Comparison of ENCODE assay signal across 1 cellular context in the genomic region with DNA sequence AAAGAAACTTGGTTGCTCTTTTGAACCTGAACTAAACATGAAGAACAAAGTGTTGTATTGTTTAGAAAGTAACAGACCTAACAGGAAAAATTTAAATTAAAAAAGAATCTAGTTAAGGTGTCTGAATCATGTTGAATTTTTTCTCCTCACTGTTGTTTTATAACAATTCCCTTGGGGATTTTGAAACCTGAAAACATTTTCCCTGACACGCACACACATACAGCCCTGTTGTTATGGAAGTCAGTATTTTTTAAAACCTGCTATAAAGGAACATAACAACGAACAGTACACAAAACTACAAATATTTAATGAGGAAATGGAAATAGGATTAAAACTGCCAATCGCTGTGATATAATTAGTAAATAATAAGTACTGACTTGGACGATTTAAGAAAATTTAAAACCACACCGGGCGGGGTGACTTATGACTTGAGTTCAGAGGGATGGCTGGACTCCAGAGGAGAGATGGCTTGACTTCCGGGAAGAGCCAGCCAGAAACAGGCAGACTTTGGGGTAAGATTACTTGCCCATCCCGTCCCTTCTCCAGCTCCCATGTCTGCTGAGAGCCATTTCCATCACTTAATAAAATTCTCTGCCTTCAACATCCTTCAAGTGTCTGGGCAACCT.
TF ChIP-seq lines count a peak whose summit lies in the region.

No MANE protein-coding gene starts in this region.

TF ChIP-seq in HEK293, 187 proteins besides CTCF, POLR2A, EP300 and RAD21 (continued from another document):
- TF ChIP-seq, protein P1, sequence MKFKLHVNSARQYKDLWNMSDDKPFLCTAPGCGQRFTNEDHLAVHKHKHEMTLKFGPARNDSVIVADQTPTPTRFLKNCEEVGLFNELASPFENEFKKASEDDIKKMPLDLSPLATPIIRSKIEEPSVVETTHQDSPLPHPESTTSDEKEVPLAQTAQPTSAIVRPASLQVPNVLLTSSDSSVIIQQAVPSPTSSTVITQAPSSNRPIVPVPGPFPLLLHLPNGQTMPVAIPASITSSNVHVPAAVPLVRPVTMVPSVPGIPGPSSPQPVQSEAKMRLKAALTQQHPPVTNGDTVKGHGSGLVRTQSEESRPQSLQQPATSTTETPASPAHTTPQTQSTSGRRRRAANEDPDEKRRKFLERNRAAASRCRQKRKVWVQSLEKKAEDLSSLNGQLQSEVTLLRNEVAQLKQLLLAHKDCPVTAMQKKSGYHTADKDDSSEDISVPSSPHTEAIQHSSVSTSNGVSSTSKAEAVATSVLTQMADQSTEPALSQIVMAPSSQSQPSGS (tag by site-specific recombination; IDR thresholded peaks at IDR 0.05; ENCODE audit: low read depth), result no peak
- TF ChIP-seq ZNF239 (tag by site-specific recombination; IDR thresholded peaks at IDR 0.05), result no peak
- TF ChIP-seq PRDM1 (tag by site-specific recombination; IDR thresholded peaks at IDR 0.05), result no peak
- TF ChIP-seq, protein P2, sequence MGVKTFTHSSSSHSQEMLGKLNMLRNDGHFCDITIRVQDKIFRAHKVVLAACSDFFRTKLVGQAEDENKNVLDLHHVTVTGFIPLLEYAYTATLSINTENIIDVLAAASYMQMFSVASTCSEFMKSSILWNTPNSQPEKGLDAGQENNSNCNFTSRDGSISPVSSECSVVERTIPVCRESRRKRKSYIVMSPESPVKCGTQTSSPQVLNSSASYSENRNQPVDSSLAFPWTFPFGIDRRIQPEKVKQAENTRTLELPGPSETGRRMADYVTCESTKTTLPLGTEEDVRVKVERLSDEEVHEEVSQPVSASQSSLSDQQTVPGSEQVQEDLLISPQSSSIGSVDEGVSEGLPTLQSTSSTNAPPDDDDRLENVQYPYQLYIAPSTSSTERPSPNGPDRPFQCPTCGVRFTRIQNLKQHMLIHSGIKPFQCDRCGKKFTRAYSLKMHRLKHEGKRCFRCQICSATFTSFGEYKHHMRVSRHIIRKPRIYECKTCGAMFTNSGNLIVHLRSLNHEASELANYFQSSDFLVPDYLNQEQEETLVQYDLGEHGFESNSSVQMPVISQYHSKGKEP (tag by site-specific recombination; IDR thresholded peaks at IDR 0.05), result no peak
TF ChIP-seq in HEK293: peak in this region for 1.
